In the genomic region with DNA sequence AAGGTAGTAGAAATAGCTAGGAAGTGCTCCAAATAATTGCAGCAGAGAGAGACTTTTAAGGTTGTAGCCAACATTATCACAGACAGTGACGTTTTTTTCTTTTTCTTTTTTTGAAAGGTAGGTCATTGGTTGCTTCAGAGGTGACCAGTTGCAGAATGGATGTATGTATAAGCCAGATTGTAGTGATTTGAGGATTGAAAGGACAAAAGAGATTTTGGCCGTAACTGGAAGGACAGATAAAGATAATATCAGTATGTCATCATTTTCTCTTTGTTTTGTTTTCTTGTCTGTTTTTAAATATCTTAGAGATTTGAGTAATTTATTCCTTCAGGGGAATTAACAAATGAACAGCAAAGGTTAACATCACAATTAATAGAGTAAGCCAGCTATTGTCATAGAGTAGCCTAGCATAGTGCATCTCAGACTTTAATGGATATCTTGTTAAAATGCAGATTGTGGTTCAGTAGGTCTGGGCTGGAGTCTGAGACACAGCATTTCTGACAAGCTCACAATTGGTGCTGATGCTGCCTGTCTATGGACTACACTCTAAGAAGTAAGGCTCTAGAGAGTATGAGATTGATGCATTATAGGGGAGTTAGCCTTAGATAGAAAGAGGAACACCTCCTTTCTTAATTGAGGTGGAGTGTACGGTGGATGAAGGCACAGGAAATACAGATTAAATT, we compare ENCODE assay signal across 22 cellular contexts. TPM values are rescaled to one million over a fixed set of nuclear protein-coding genes. Genes with fewer than 3 reads are reported as not detected.
DNase-seq lines count a peak whose midpoint lies in the region; ATAC-seq, FAIRE-seq and TF ChIP-seq lines count a peak whose summit lies in the region.
"Had no signal": no experiment of that assay in that cellular context is flagged by ENCODE, and none has a peak within 500 bp of the region (broad histone marks: within the 10 kb centered on the region; RNA-seq: fewer than 3 reads in every experiment).

No MANE protein-coding gene starts in this region.

- H3K4me2 ChIP-seq in Loucy (ENCODE audit: low read depth, low read length, poor library complexity, severe bottlenecking) (peak overlapping the region; percentile 24), GM12878 (ENCODE audit: control insufficient read depth, insufficient read depth) (0 out of 2 replicates have a peak overlapping the region, but pooled peaks have one; percentile 13)
- H3K4me2 ChIP-seq: PC-9 had no signal

- peaks cover 23% of the 10 kb centered on the region for H3K4me1 Mint-ChIP-seq in activated CD4-positive, alpha-beta T cell treated with anti-CD3 and anti-CD28 coated beads for 36 hours

- no peak for TF ChIP-seq EP300 in GM12878 (IDR thresholded peaks at IDR 0.05; ENCODE audit: borderline replicate concordance in 1 of 2, control insufficient read depth in 1 of 2, low read depth in 2 of 2, low read length in 2 of 2)

- H3K9ac ChIP-seq in Loucy (ENCODE audit: low read depth, low read length, poor library complexity, severe bottlenecking) (no peak overlapping the region), GM12878 (ENCODE audit: control insufficient read depth, insufficient read depth, low read length) (no peak overlapping the region)

- no peaks in the 10 kb centered on the region for H3K36me3 Mint-ChIP-seq in activated CD4-positive, alpha-beta T cell treated with anti-CD3 and anti-CD28 coated beads for 36 hours (ENCODE audit: low read depth)
- H3K36me3 Mint-ChIP-seq: activated naive CD8-positive, alpha-beta T cell; stimulated activated effector memory CD8-positive, alpha-beta T cell treated with anti-CD3 and anti-CD28 coated beads, Interleukin-12 subunit alpha, Interleukin-12 subunit beta, amount 100 ng/mL, for 72 hours had no signal

- H3K4me3 ChIP-seq in Loucy (ENCODE audit: low read length, poor library complexity, severe bottlenecking) (no peak overlapping the region), GM12878 (no peak overlapping the region)
- H3K4me3 ChIP-seq: PC-9, right atrium auricular region, SJSA1, thyroid gland had no signal

- no TSS peak for BruUV-seq in GM12878 (replicated peaks; lab: Mats Ljungman, UMichigan)

- SMC1A ChIA-PET in GM12878 (lab: Charles Lee; ENCODE audit: uncharacterized antibody, unreplicated experiment): interaction anchor here (0.7 to 1.4 kb wide), 3 partner anchors 14 to 23 kb away, joined by 3 to 4 read pairs (median 3); no protein-coding TSS in a partner anchor

- H3K27me3 Mint-ChIP-seq in activated CD4-positive, alpha-beta T cell treated with anti-CD3 and anti-CD28 coated beads for 36 hours: no peaks in the 10 kb centered on the region
- H3K27me3 Mint-ChIP-seq: activated naive CD8-positive, alpha-beta T cell had no signal

- peak; percentile 30 for ATAC-seq in activated CD4-positive, alpha-beta T cell treated with anti-CD3 and anti-CD28 coated beads for 36 hours
- ATAC-seq in GM12878 (peak; percentile 61), left cardiac atrium (no peak), GM19035 (IDR thresholded peaks at IDR 0.05; ENCODE audit: unreplicated experiment) (no peak)

- no peak overlapping the region for H3K27ac ChIP-seq in GM12878 (ENCODE audit: control insufficient read depth, insufficient read depth)
- H3K27ac ChIP-seq: C4-2B, PC-9, right atrium auricular region, SJSA1, thyroid gland had no signal

- POLR2A ChIA-PET in activated CD4-positive, alpha-beta T cell treated with anti-CD3 and anti-CD28 coated beads for 36 hours (lab: Charles Lee): interaction anchor here (0.5 to 0.6 kb wide), 3 partner anchors 9 to 76 kb away, joined by 3 to 4 read pairs (median 4); no protein-coding TSS in a partner anchor
- POLR2A ChIA-PET in GM12878 (lab: Charles Lee): interaction anchor here (1.0 kb wide), 1 partner anchor 22 kb away, joined by 5 read pairs; no protein-coding TSS in a partner anchor

- FAIRE-seq in GM12878 (lab: Jason Lieb, UNC): no peak

- CTCF ChIA-PET in activated CD4-positive, alpha-beta T cell treated with anti-CD3 and anti-CD28 coated beads for 36 hours (lab: Charles Lee): interaction anchor here (0.9 kb wide), 1 partner anchor 21 kb away, joined by 3 read pairs; no protein-coding TSS in a partner anchor
- CTCF ChIA-PET in GM12878 (lab: Yijun Ruan, JAX): interaction anchor here (1.0 to 1.1 kb wide), 3 partner anchors 11 to 74 kb away, joined by 3 to 6 read pairs (median 4); no protein-coding TSS in a partner anchor

- intact Hi-C loops in activated CD4-positive, alpha-beta T cell treated with anti-CD3 and anti-CD28 coated beads for 36 hours (cut with DNase I, micrococcal nuclease): loop anchor here in 1 of 2 experiments (2.0 kb wide), 1 partner anchor 22 kb away; no protein-coding TSS in a partner anchor
- intact Hi-C loops in GM12878 (cut with micrococcal nuclease; ENCODE audit: unreplicated experiment) (no loop called here), left cardiac atrium (cut with DNase I) (no loop called here)

- TF ChIP-seq POLR2A in GM12878 (IDR thresholded peaks at IDR 0.05; ENCODE audit: low read depth, low read length): no peak

- peaks cover 76% of the 10 kb centered on the region for H4K20me1 ChIP-seq in Loucy (ENCODE audit: insufficient read depth, low read length, poor library complexity, severe bottlenecking)
- H4K20me1 ChIP-seq in GM12878 (ENCODE audit: control insufficient read depth, insufficient read depth): no peaks in the 10 kb centered on the region

- RAD21 ChIA-PET in GM12878 (lab: Charles Lee; ENCODE audit: unreplicated experiment): interaction anchor here (1.2 kb wide), 1 partner anchor 24 kb away, joined by 7 read pairs; no protein-coding TSS in a partner anchor

- TF ChIP-seq CTCF in Loucy (conservative IDR thresholded peaks at IDR 0.05; ENCODE audit: low read length) (no peak), GM12878 (IDR thresholded peaks at IDR 0.05 in 2 of 3, conservative IDR thresholded peaks at IDR 0.05 in 1 of 3; ENCODE audit: control insufficient read depth in 2 of 3, extremely low read depth in 1 of 3, insufficient read depth in 1 of 3, low read depth in 3 of 3, low read length in 3 of 3) (no peak)

- 51% methylated on average over 3 of the region's 3 CpGs for WGBS in GM12878 (ENCODE audit: insufficient coverage, insufficient replicate concordance, low lambda C conversion rate, missing lambda C conversion rate)

- H3K27ac Mint-ChIP-seq in activated CD4-positive, alpha-beta T cell treated with anti-CD3 and anti-CD28 coated beads for 36 hours: no peak overlapping the region
- H3K27ac Mint-ChIP-seq: activated naive CD8-positive, alpha-beta T cell; stimulated activated effector memory CD8-positive, alpha-beta T cell treated with anti-CD3 and anti-CD28 coated beads, Interleukin-12 subunit alpha, Interleukin-12 subunit beta, amount 100 ng/mL, for 72 hours had no signal

- H2AFZ ChIP-seq in Loucy (ENCODE audit: low read length) (no peak overlapping the region), GM12878 (ENCODE audit: control insufficient read depth, low read depth, low read length) (no peak overlapping the region)
- H2AFZ ChIP-seq: PC-9 had no signal

- H3K9me2 ChIP-seq in Loucy (replicated peaks; ENCODE audit: low read depth, low read length): no peaks in the 10 kb centered on the region

- H3F3A ChIP-seq in Loucy (ENCODE audit: low read depth): no peaks in the 10 kb centered on the region

- H3K9me3 ChIP-seq in Loucy (ENCODE audit: insufficient read depth, low read depth, low read length) (no peaks in the 10 kb centered on the region), GM12878 (replicated peaks; ENCODE audit: control insufficient read depth, insufficient read depth, low read length) (peaks cover 3% of the 10 kb centered on the region; the same call in 2 of the 3 replicates)
- H3K9me3 ChIP-seq: right atrium auricular region, SJSA1, thyroid gland had no signal

- H3K79me2 ChIP-seq in Loucy (ENCODE audit: insufficient read depth, low read length) (peaks cover 87% of the 10 kb centered on the region), GM12878 (ENCODE audit: control insufficient read depth, insufficient read depth, low read length) (peaks cover 77% of the 10 kb centered on the region)

- no peak for TF ChIP-seq RAD21 in GM12878 (IDR thresholded peaks at IDR 0.05; ENCODE audit: insufficient read depth, low read depth, low read length)

- no peak overlapping the region for H3K4me3 Mint-ChIP-seq in activated CD4-positive, alpha-beta T cell treated with anti-CD3 and anti-CD28 coated beads for 36 hours
- H3K4me3 Mint-ChIP-seq: activated naive CD8-positive, alpha-beta T cell; stimulated activated effector memory CD8-positive, alpha-beta T cell treated with anti-CD3 and anti-CD28 coated beads, Interleukin-12 subunit alpha, Interleukin-12 subunit beta, amount 100 ng/mL, for 72 hours had no signal

- H3K9me3 Mint-ChIP-seq in activated CD4-positive, alpha-beta T cell treated with anti-CD3 and anti-CD28 coated beads for 36 hours (ENCODE audit: low read depth): no peaks in the 10 kb centered on the region
- H3K9me3 Mint-ChIP-seq: stimulated activated effector memory CD8-positive, alpha-beta T cell treated with anti-CD3 and anti-CD28 coated beads, Interleukin-12 subunit alpha, Interleukin-12 subunit beta, amount 100 ng/mL, for 72 hours had no signal

- no peak for DNase-seq in activated CD4-positive, alpha-beta T cell treated with anti-CD3 and anti-CD28 coated beads for 36 hours
- DNase-seq in activated CD4-positive, alpha-beta T cell treated with anti-CD3 and anti-CD28 coated beads, Interleukin-2, amount 50 U/mL, for 1 hour: no peak
- DNase-seq in GM12878 (ENCODE audit: low read depth, low spot score): no peak
- DNase-seq in HUDEP-2 (lab: John Stamatoyannopoulos, UW; ENCODE audit: unreplicated experiment in 76 of 76): no peak
- no peak for DNase-seq in RPMI8226
- no peak for DNase-seq in left cardiac atrium
- DNase-seq: activated CD4-positive, alpha-beta T cell treated with anti-CD3 and anti-CD28 coated beads, Interleukin-2, amount 50 U/mL, for 48 hours; activated T-cell treated with anti-CD3 and anti-CD28 coated beads, Interleukin-2, amount 50 U/mL, for 1 hour; DMS153; hypothalamus; midbrain; NCI-H1092 treated with DMSO at 0.1 percent for 48 hours; NCI-H526; PC-9; thyroid gland had no signal

- H3K36me3 ChIP-seq in Loucy (ENCODE audit: insufficient read depth, low read length): no peaks in the 10 kb centered on the region
- no peaks in the 10 kb centered on the region for H3K36me3 ChIP-seq in GM12878 (ENCODE audit: control insufficient read depth in 2 of 2, insufficient read depth in 2 of 2, low read length in 1 of 2)
- H3K36me3 ChIP-seq: right atrium auricular region, SJSA1, thyroid gland had no signal

- H3K27me3 ChIP-seq in Loucy (ENCODE audit: insufficient read depth, low read length, poor library complexity, severe bottlenecking) (no peaks in the 10 kb centered on the region), GM12878 (replicated peaks in 1 of 2; ENCODE audit: control insufficient read depth in 2 of 2, insufficient read depth in 2 of 2, low read length in 1 of 2) (no peaks in the 10 kb centered on the region)
- H3K27me3 ChIP-seq: right atrium auricular region, SJSA1, thyroid gland had no signal

- peaks cover 30% of the 10 kb centered on the region for H3K4me1 ChIP-seq in Loucy (ENCODE audit: insufficient read depth, low read length, poor library complexity, severe bottlenecking)
- peaks cover 6% of the 10 kb centered on the region; the same call in 1 of the 2 replicates for H3K4me1 ChIP-seq in GM12878 (ENCODE audit: control insufficient read depth, insufficient read depth, low read length)
- H3K4me1 ChIP-seq: SJSA1 had no signal

- in situ Hi-C loops in GM12878 (cut with MboI): no loop called here

RNA-seq across cellular contexts. Expression of a gene that starts 28.3 kb away (rescaled TPM):
- 10 to 100 TPM; 34.8 to 47.6 TPM for total RNA-seq in activated CD4-positive, alpha-beta T cell treated with anti-CD3 and anti-CD28 coated beads for 36 hours
- 305 and 318 TPM in 2 replicates for total RNA-seq in GM12878 (2013; cell fraction: nucleolus; rRNA removed)
- total RNA-seq in GM12878 (2014; rRNA removed) (37.3 and 37.5 TPM in 2 replicates), GM12878 (2014; rRNA removed; fragmentation: Illumina TruSeq; extraction: Trizol) (43.4 and 50.2 TPM in 2 replicates), GM12878 (2021) (30.9 and 35.2 TPM in 2 replicates), left cardiac atrium (10 to 100 TPM; 26.9 to 28.1 TPM)
- 23.1 TPM for polyA plus RNA-seq in GM12878 (2011; ENCODE audit: low read depth)
- polyA plus RNA-seq in GM12878 (2011; rRNA removed) (43.2 and 44.4 TPM in 2 replicates), GM12878 (2014; fragmentation: Illumina TruSeq; extraction: Trizol) (40.6 and 47.6 TPM in 2 replicates), GM12878 (2014; fragmentation: Nextera tagmentation; extraction: Ambion mirVana) (10 to 100 TPM; 10.8 to 14.2 TPM), GM12878 (2014; rRNA removed) (20.8 and 21.1 TPM in 2 replicates), GM12878 (2016; fragmentation: Nextera tagmentation; extraction: Ambion mirVana) (10 to 100 TPM; 11.1 to 15.0 TPM)
- polyA plus RNA-seq in GM12878 (2011; cell fraction: cytosol; rRNA removed): 27.5 and 30.6 TPM in 2 replicates
- polyA plus RNA-seq in GM12878 (2011; cell fraction: nucleus; rRNA removed): 47.1 and 58.2 TPM in 2 replicates
- polyA plus RNA-seq in GM12878 (2012): 25.4 and 29.7 TPM in 2 replicates
- polyA minus RNA-seq in GM12878 (2011; rRNA and poly(A)+ RNA removed): 97.4 and 106 TPM in 2 replicates
- polyA minus RNA-seq in GM12878 (2011; cell fraction: cytosol; rRNA and poly(A)+ RNA removed): 26.7 and 27.9 TPM in 2 replicates
- 66.0 and 120 TPM in 2 replicates for polyA minus RNA-seq in GM12878 (2011; cell fraction: nucleus; rRNA and poly(A)+ RNA removed)

Comparison
In these comparisons a context has a peak if more than half of its experiments do, and no peak if none do; other contexts are left out.
1. ATAC-seq: peak in activated CD4-positive, alpha-beta T cell treated with anti-CD3 and anti-CD28 coated beads for 36 hours (single experiment) and GM12878 (single experiment); none in left cardiac atrium (0 of 2) and GM19035 (single experiment).